ENCODE assay signal across 9 cellular contexts in genomic region chr1:156961709-156962108, GRCh38. TPM values are rescaled to one million over a fixed set of nuclear protein-coding genes. Genes with fewer than 3 reads are reported as not detected.
DNase-seq lines count a peak whose midpoint lies in the region; ATAC-seq, FAIRE-seq and TF ChIP-seq lines count a peak whose summit lies in the region.
"Had no signal": no experiment of that assay in that cellular context is flagged by ENCODE, and none has a peak within 500 bp of the region (broad histone marks: within the 10 kb centered on the region; RNA-seq: fewer than 3 reads in every experiment).

No MANE protein-coding gene starts in this region.

- H3K4me3 ChIP-seq in GM12878 (no peak overlapping the region), uterus (no peak overlapping the region)

- H3K36me3 ChIP-seq in GM12878 (ENCODE audit: control insufficient read depth in 2 of 2, insufficient read depth in 2 of 2, low read length in 1 of 2) (peaks cover 2 to 3% of the 10 kb centered on the region in 2 experiments; a peak in 2 of 4 replicates), uterus (no peaks in the 10 kb centered on the region)

- H4K20me1 ChIP-seq in GM12878 (ENCODE audit: control insufficient read depth, insufficient read depth): no peaks in the 10 kb centered on the region

- no peak overlapping the region for H3K27ac Mint-ChIP-seq in activated T-cell treated with anti-CD3 and anti-CD28 coated beads, Interleukin-2, amount 50 U/mL, for 24 hours
- H3K27ac Mint-ChIP-seq in stimulated activated naive B cell treated with anti-CD40 and anti-IgM and Interleukin-4, amounts not matched to agents 10 μg/mL and 1 μg/mL and 100 μg/mL, for 72 hours: no peak overlapping the region

- no peak for TF ChIP-seq EP300 in GM12878 (IDR thresholded peaks at IDR 0.05; ENCODE audit: borderline replicate concordance in 1 of 2, control insufficient read depth in 1 of 2, low read depth in 2 of 2, low read length in 2 of 2)

- DNase-seq in activated T-cell treated with anti-CD3 and anti-CD28 coated beads, Interleukin-2, amount 50 U/mL, for 1 hour: peak; percentile 38
- no peak for DNase-seq in activated T-cell treated with anti-CD3 and anti-CD28 coated beads, Interleukin-2, amount 50 U/mL, for 24 hours
- DNase-seq in RPMI7951 (ENCODE audit: low read depth): peak; percentile 18
- DNase-seq in GM12878 (ENCODE audit: low read depth, low spot score): no peak
- no peak for DNase-seq in stimulated activated naive B cell treated with anti-CD40 and anti-IgM and Interleukin-4, amounts not matched to agents 10 μg/mL and 1 μg/mL and 100 μg/mL, for 72 hours
- DNase-seq in GM12891 (ENCODE audit: insufficient read length, low spot score): no peak
- DNase-seq in cerebellum (ENCODE audit: low spot score): no peak
- no peak for DNase-seq in uterus

- ATAC-seq in GM12878: peak; percentile 86
- peak; percentile 68 to 70 for ATAC-seq in stimulated activated naive B cell treated with anti-CD40 and anti-IgM and Interleukin-4, amounts not matched to agents 10 μg/mL and 1 μg/mL and 100 μg/mL, for 72 hours (replicated peaks)

- RAD21 ChIA-PET in GM12878 (lab: Charles Lee; ENCODE audit: unreplicated experiment): no interaction called here

- SMC1A ChIA-PET in GM12878 (lab: Charles Lee; ENCODE audit: uncharacterized antibody, unreplicated experiment): no interaction called here

- H3K9ac ChIP-seq in GM12878 (ENCODE audit: control insufficient read depth, insufficient read depth, low read length): no peak overlapping the region

- peak; percentile 36; the same call in 1 of the 2 replicates for TF ChIP-seq RAD21 in GM12878 (IDR thresholded peaks at IDR 0.05; ENCODE audit: insufficient read depth, low read depth, low read length)

- BruUV-seq in GM12878 (replicated peaks; lab: Mats Ljungman, UMichigan): no TSS peak

- no peak overlapping the region for H3K4me3 Mint-ChIP-seq in activated T-cell treated with anti-CD3 and anti-CD28 coated beads, Interleukin-2, amount 50 U/mL, for 24 hours
- no peak overlapping the region for H3K4me3 Mint-ChIP-seq in stimulated activated naive B cell treated with anti-CD40 and anti-IgM and Interleukin-4, amounts not matched to agents 10 μg/mL and 1 μg/mL and 100 μg/mL, for 72 hours

- H3K27me3 ChIP-seq in GM12878 (replicated peaks in 1 of 2; ENCODE audit: control insufficient read depth in 2 of 2, insufficient read depth in 2 of 2, low read length in 1 of 2) (no peaks in the 10 kb centered on the region; a peak in 1 of 4 replicates), uterus (no peaks in the 10 kb centered on the region)

- TF ChIP-seq CTCF in GM12878 (IDR thresholded peaks at IDR 0.05 in 2 of 3, conservative IDR thresholded peaks at IDR 0.05 in 1 of 3; ENCODE audit: control insufficient read depth in 2 of 3, extremely low read depth in 1 of 3, insufficient read depth in 1 of 3, low read depth in 3 of 3, low read length in 3 of 3) (peak; percentile 47 to 59 (median 53)), uterus (IDR thresholded peaks at IDR 0.05) (no peak)

- CTCF ChIA-PET in GM12878 (lab: Yijun Ruan, JAX): interaction anchor here (0.6 to 2.3 kb wide), 3 partner anchors 113 to 445 kb away, joined by 3 to 9 read pairs (median 4); no protein-coding TSS in a partner anchor

- intact Hi-C loops in GM12878 (cut with micrococcal nuclease; ENCODE audit: unreplicated experiment): loop anchor here (1.0 kb wide), 1 partner anchor 69 kb away; no protein-coding TSS in a partner anchor
- intact Hi-C loops in uterus (cut with DNase I; ENCODE audit: low total_unique reads): no loop called here

- H3K27ac ChIP-seq in GM12878 (ENCODE audit: control insufficient read depth, insufficient read depth): no peak overlapping the region
- H3K27ac ChIP-seq in uterus: no peak overlapping the region

- in situ Hi-C loops in GM12878 (cut with MboI): no loop called here

- H3K9me3 Mint-ChIP-seq in activated T-cell treated with anti-CD3 and anti-CD28 coated beads, Interleukin-2, amount 50 U/mL, for 24 hours: no peaks in the 10 kb centered on the region
- H3K9me3 Mint-ChIP-seq in stimulated activated naive B cell treated with anti-CD40 and anti-IgM and Interleukin-4, amounts not matched to agents 10 μg/mL and 1 μg/mL and 100 μg/mL, for 72 hours: peaks cover 0 to 6% of the 10 kb centered on the region in 2 donors

- 28% methylated on average over 4 of the region's 4 CpGs for WGBS in GM12878 (ENCODE audit: insufficient coverage, insufficient replicate concordance, low lambda C conversion rate, missing lambda C conversion rate)

- peaks cover 27% of the 10 kb centered on the region for H3K36me3 Mint-ChIP-seq in activated T-cell treated with anti-CD3 and anti-CD28 coated beads, Interleukin-2, amount 50 U/mL, for 24 hours (ENCODE audit: low read depth)
- peaks cover 0 to 22% of the 10 kb centered on the region in 2 donors for H3K36me3 Mint-ChIP-seq in stimulated activated naive B cell treated with anti-CD40 and anti-IgM and Interleukin-4, amounts not matched to agents 10 μg/mL and 1 μg/mL and 100 μg/mL, for 72 hours

- FAIRE-seq in GM12878 (lab: Jason Lieb, UNC): no peak
- FAIRE-seq in GM12891 (lab: Jason Lieb, UNC): no peak

- TF ChIP-seq POLR2A in GM12878 (IDR thresholded peaks at IDR 0.05; ENCODE audit: low read depth, low read length): no peak
- TF ChIP-seq POLR2A in GM12891 (IDR thresholded peaks at IDR 0.05; ENCODE audit: low read depth, low read length): no peak
- TF ChIP-seq POLR2A in uterus (IDR thresholded peaks at IDR 0.05): no peak

- no peak overlapping the region for H2AFZ ChIP-seq in GM12878 (ENCODE audit: control insufficient read depth, low read depth, low read length)

- no peaks in the 10 kb centered on the region for H3K79me2 ChIP-seq in GM12878 (ENCODE audit: control insufficient read depth, insufficient read depth, low read length)

- peaks cover 31% of the 10 kb centered on the region for H3K4me1 Mint-ChIP-seq in activated T-cell treated with anti-CD3 and anti-CD28 coated beads, Interleukin-2, amount 50 U/mL, for 24 hours (ENCODE audit: low read depth)
- H3K4me1 Mint-ChIP-seq in stimulated activated naive B cell treated with anti-CD40 and anti-IgM and Interleukin-4, amounts not matched to agents 10 μg/mL and 1 μg/mL and 100 μg/mL, for 72 hours: peaks cover 17 to 23% of the 10 kb centered on the region in 2 donors

- POLR2A ChIA-PET in GM12878 (lab: Charles Lee): interaction anchor here (0.5 kb wide), 1 partner anchor 42 kb away, joined by 4 read pairs; no protein-coding TSS in a partner anchor

- no peak overlapping the region for H3K4me2 ChIP-seq in GM12878 (ENCODE audit: control insufficient read depth, insufficient read depth)

- H3K27me3 Mint-ChIP-seq in activated T-cell treated with anti-CD3 and anti-CD28 coated beads, Interleukin-2, amount 50 U/mL, for 24 hours: no peaks in the 10 kb centered on the region
- peaks cover 4 to 6% of the 10 kb centered on the region in 2 donors for H3K27me3 Mint-ChIP-seq in stimulated activated naive B cell treated with anti-CD40 and anti-IgM and Interleukin-4, amounts not matched to agents 10 μg/mL and 1 μg/mL and 100 μg/mL, for 72 hours

- H3K9me3 ChIP-seq in GM12878 (replicated peaks; ENCODE audit: control insufficient read depth, insufficient read depth, low read length): no peaks in the 10 kb centered on the region
- H3K9me3 ChIP-seq in uterus: no peaks in the 10 kb centered on the region

- H3K4me1 ChIP-seq in GM12878 (ENCODE audit: control insufficient read depth, insufficient read depth, low read length) (peaks cover 3% of the 10 kb centered on the region), uterus (no peaks in the 10 kb centered on the region)

TF ChIP-seq in GM12878, 131 proteins besides CTCF, POLR2A, EP300 and RAD21:
- TF ChIP-seq YY1 (IDR thresholded peaks at IDR 0.05; ENCODE audit: low read depth, low read length) (peak; percentile 40; the same call in 1 of the 2 replicates), SMC3 (IDR thresholded peaks at IDR 0.05; ENCODE audit: borderline replicate concordance, low read length) (peak; percentile 29; the same call in 1 of the 2 replicates), ETV6 (conservative IDR thresholded peaks at IDR 0.05 in 1 of 2, IDR thresholded peaks at IDR 0.05 in 1 of 2; ENCODE audit: borderline replicate concordance in 1 of 2, low read depth in 1 of 2) (no peak)

TF ChIP-seq in GM12891, 5 proteins besides CTCF, POLR2A, EP300 and RAD21:
- TF ChIP-seq SPI1 (IDR thresholded peaks at IDR 0.05; ENCODE audit: low read depth, low read length): no peak
- no peak for TF ChIP-seq POLR2AphosphoS5 (IDR thresholded peaks at IDR 0.05; ENCODE audit: low read depth, low read length)

RNA-seq across cellular contexts. Expression of gene LRRC71, which starts 41.3 kb away (rescaled TPM):
- total RNA-seq in RPMI7951 (2014; rRNA removed; shearing (Covaris generic)): not detected in 2 replicates
- not detected in 2 replicates for total RNA-seq in GM12878 (2013; cell fraction: nucleolus; rRNA removed)
- total RNA-seq in GM12878 (2014; rRNA removed) (not detected in 2 replicates), GM12878 (2014; rRNA removed; fragmentation: Illumina TruSeq; extraction: Trizol) (not detected in 2 replicates), GM12878 (2021) (not detected in 2 replicates), cerebellum (0.64 TPM), uterus (1 to 10 TPM in 1 of 4 donors, under 1 TPM in 2, not detected in 1; 0.48 to 3.8 (median 0.91) TPM)
- not detected for polyA plus RNA-seq in GM12878 (2011; ENCODE audit: low read depth)
- polyA plus RNA-seq in GM12878 (2011; rRNA removed) (not detected in 2 replicates), GM12878 (2014; fragmentation: Illumina TruSeq; extraction: Trizol) (not detected in 2 replicates), GM12878 (2014; fragmentation: Nextera tagmentation; extraction: Ambion mirVana) (not detected), GM12878 (2014; rRNA removed) (not detected in 2 replicates), GM12878 (2016; fragmentation: Nextera tagmentation; extraction: Ambion mirVana) (not detected)
- not detected in 2 replicates for polyA plus RNA-seq in GM12878 (2011; cell fraction: cytosol; rRNA removed)
- polyA plus RNA-seq in GM12878 (2011; cell fraction: nucleus; rRNA removed): not detected in 2 replicates
- not detected in 2 replicates for polyA plus RNA-seq in GM12878 (2012)
- not detected in 2 replicates for polyA minus RNA-seq in GM12878 (2011; rRNA and poly(A)+ RNA removed)
- polyA minus RNA-seq in GM12878 (2011; cell fraction: cytosol; rRNA and poly(A)+ RNA removed): not detected in 2 replicates
- not detected in 2 replicates for polyA minus RNA-seq in GM12878 (2011; cell fraction: nucleus; rRNA and poly(A)+ RNA removed)
- not detected for polyA plus RNA-seq in GM12891 (2012; ENCODE audit: low read depth, missing spikeins)
- total RNA-seq: renal cortical epithelial cell had no signal

Comparison
In these comparisons a context has a peak if more than half of its experiments do, and no peak if none do; other contexts are left out.
1. DNase-seq: peak in activated T-cell treated with anti-CD3 and anti-CD28 coated beads, Interleukin-2, amount 50 U/mL, for 1 hour (single experiment) and RPMI7951 (single experiment); none in activated T-cell treated with anti-CD3 and anti-CD28 coated beads, Interleukin-2, amount 50 U/mL, for 24 hours (single experiment), GM12878 (single experiment), stimulated activated naive B cell treated with anti-CD40 and anti-IgM and Interleukin-4, amounts not matched to agents 10 μg/mL and 1 μg/mL and 100 μg/mL, for 72 hours (single experiment), GM12891 (single experiment), cerebellum (single experiment) and uterus (0 of 2).
2. CTCF ChIP-seq: peak in GM12878 (3 of 3); none in uterus (0 of 4).